In the genomic region with DNA sequence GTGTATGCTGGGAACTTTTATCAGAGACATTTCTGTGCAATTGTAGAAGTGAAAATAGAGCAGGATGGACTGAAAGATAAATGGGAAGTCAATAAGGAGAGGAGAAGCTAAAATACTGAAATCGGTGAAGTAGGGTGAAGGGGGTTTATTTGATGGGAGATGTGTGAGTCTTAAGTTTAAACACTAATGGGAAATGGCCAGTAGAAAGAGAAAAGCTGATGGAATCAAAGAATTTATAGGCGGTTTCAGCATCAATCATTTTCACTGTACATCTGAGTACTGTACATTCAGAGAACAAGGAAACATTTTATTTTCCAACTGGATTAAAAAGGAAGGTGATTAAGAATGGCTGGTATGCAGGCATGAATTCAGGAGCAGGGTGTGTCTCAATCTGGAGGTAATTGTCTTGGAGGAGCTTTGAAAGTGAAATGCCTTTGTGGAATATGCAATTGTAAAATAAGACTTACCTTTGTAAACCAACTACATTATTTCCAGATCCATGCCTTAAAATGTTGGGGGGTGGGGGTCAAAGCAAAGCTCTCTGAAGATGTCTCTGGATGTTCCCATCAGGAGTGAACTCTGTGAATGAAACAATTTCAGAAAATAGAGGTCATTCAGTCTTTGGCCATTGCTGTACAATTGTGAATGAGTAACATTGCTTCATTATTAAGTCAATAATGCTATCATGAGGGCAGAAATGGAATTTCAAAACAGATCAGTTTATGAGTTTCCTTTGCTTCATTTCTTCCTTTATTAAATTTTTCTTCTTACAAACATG, we compare ENCODE assay signal across 1 cellular context.
TF ChIP-seq lines count a peak whose summit lies in the region.

No MANE protein-coding gene starts in this region.

TF ChIP-seq in endothelial cell of umbilical vein, 7 proteins besides CTCF, POLR2A, EP300 and RAD21:
- peak; percentile 4 for TF ChIP-seq FOS (IDR thresholded peaks at IDR 0.05; ENCODE audit: borderline replicate concordance, insufficient read depth, low read length)
